Comparison of ENCODE assay signal across 17 cellular contexts in genomic region chr15:65816441-65816840, GRCh38. TPM values are rescaled to one million over a fixed set of nuclear protein-coding genes. Genes with fewer than 3 reads are reported as not detected.
DNase-seq lines count a peak whose midpoint lies in the region; ATAC-seq and TF ChIP-seq lines count a peak whose summit lies in the region.
"Had no signal": no experiment of that assay in that cellular context is flagged by ENCODE, and none has a peak within 500 bp of the region (broad histone marks: within the 10 kb centered on the region; RNA-seq: fewer than 3 reads in every experiment).

No MANE protein-coding gene starts in this region.

- POLR2A ChIA-PET in T-cell (lab: Charles Lee), result interaction anchor here (0.6 to 1.1 kb wide), 7 partner anchors 12 to 68 kb away, joined by 3 to 11 read pairs (median 8); no protein-coding TSS in a partner anchor

- peaks cover 61% of the 10 kb centered on the region for H3K4me1 Mint-ChIP-seq in activated T-cell treated with anti-CD3 and anti-CD28 coated beads, Interleukin-2, amount 50 U/mL, for 72 hours (ENCODE audit: low read depth)
- H3K4me1 Mint-ChIP-seq in T-cell, result peaks cover 44 to 54% (median 48%) of the 10 kb centered on the region in 3 donors
- H3K4me1 Mint-ChIP-seq in endothelial cell (ENCODE audit: unreplicated experiment), result no peaks in the 10 kb centered on the region
- H3K4me1 Mint-ChIP-seq in stimulated activated naive CD8-positive, alpha-beta T cell treated with anti-CD3 and anti-CD28 coated beads, Interleukin-15, Interleukin-2, amounts not matched to agents 100 ng/mL and 50 ng/mL, for 24 hours (ENCODE audit: low read depth), result peaks cover 67% of the 10 kb centered on the region

- no peak for TF ChIP-seq CTCF in endothelial cell (IDR thresholded peaks at IDR 0.05; ENCODE audit: unreplicated experiment)

- CTCF ChIA-PET in T-cell (lab: Charles Lee), result interaction anchor here in 1 of 2 donors (0.6 kb wide), 2 partner anchors 27 to 44 kb away, joined by 3 to 4 read pairs; no protein-coding TSS in a partner anchor

- H3K27ac Mint-ChIP-seq in activated T-cell treated with anti-CD3 and anti-CD28 coated beads, Interleukin-2, amount 50 U/mL, for 72 hours, result peak overlapping the region; percentile 17
- H3K27ac Mint-ChIP-seq in T-cell (peak overlapping the region; percentile 2 to 13), endothelial cell (ENCODE audit: unreplicated experiment) (peak overlapping the region; percentile 8)
- peak overlapping the region; percentile 100 for H3K27ac Mint-ChIP-seq in stimulated activated naive CD8-positive, alpha-beta T cell treated with anti-CD3 and anti-CD28 coated beads, Interleukin-15, Interleukin-2, amounts not matched to agents 100 ng/mL and 50 ng/mL, for 24 hours

- no peaks in the 10 kb centered on the region for H3K27me3 Mint-ChIP-seq in activated T-cell treated with anti-CD3 and anti-CD28 coated beads, Interleukin-2, amount 50 U/mL, for 72 hours (ENCODE audit: low read depth)
- H3K27me3 Mint-ChIP-seq in T-cell, result no peaks in the 10 kb centered on the region
- H3K27me3 Mint-ChIP-seq in endothelial cell (ENCODE audit: unreplicated experiment), result peaks cover 1% of the 10 kb centered on the region
- H3K27me3 Mint-ChIP-seq in stimulated activated naive CD8-positive, alpha-beta T cell treated with anti-CD3 and anti-CD28 coated beads, Interleukin-15, Interleukin-2, amounts not matched to agents 100 ng/mL and 50 ng/mL, for 24 hours, result peaks cover 4% of the 10 kb centered on the region

- peaks cover 7 to 11% of the 10 kb centered on the region in 2 donors for H3K36me3 Mint-ChIP-seq in activated T-cell treated with anti-CD3 and anti-CD28 coated beads, Interleukin-2, amount 50 U/mL, for 72 hours (ENCODE audit: insufficient read depth in 2 of 2)
- peaks cover 4% of the 10 kb centered on the region for H3K36me3 Mint-ChIP-seq in T-cell
- H3K36me3 Mint-ChIP-seq in endothelial cell (ENCODE audit: low read depth, unreplicated experiment), result peaks cover 4% of the 10 kb centered on the region
- H3K36me3 Mint-ChIP-seq in stimulated activated naive CD8-positive, alpha-beta T cell treated with anti-CD3 and anti-CD28 coated beads, Interleukin-15, Interleukin-2, amounts not matched to agents 100 ng/mL and 50 ng/mL, for 24 hours (ENCODE audit: low read depth), result peaks cover 11% of the 10 kb centered on the region

- ATAC-seq in activated T-cell treated with anti-CD3 and anti-CD28 coated beads, Interleukin-2, amount 50 U/mL, for 72 hours (replicated peaks in 1 of 2), result peak; percentile 45 to 47
- ATAC-seq in T-cell (replicated peaks in 1 of 4), result no peak
- ATAC-seq: esophagus mucosa, gastroesophageal sphincter, K562 had no signal

- peak; percentile 37 to 59 for DNase-seq in activated T-cell treated with anti-CD3 and anti-CD28 coated beads, Interleukin-2, amount 50 U/mL, for 72 hours
- no peak for DNase-seq in activated T-cell treated with anti-CD3 and anti-CD28 coated beads for 4 hours
- DNase-seq in T-cell, result no peak
- DNase-seq in endothelial cell (ENCODE audit: low spot score), result no peak
- no peak for DNase-seq in SK-N-DZ (ENCODE audit: low spot score)
- DNase-seq in NCI-H2227 (lab: John Stamatoyannopoulos, UW; ENCODE audit: unreplicated experiment), result no peak
- DNase-seq: activated effector memory CD4-positive, alpha-beta T cell treated with anti-CD3 and anti-CD28 coated beads, Interleukin-2, amount 50 U/mL, for 16 hours; DMS79; effector CD4-positive, alpha-beta T cell; kidney; MM.1S; NCI-H1436; NCI-H526 had no signal

- peak overlapping the region in 1 of 2 donors; percentile 32 for H3K4me3 Mint-ChIP-seq in activated T-cell treated with anti-CD3 and anti-CD28 coated beads, Interleukin-2, amount 50 U/mL, for 72 hours
- H3K4me3 Mint-ChIP-seq in T-cell, result no peak overlapping the region
- H3K4me3 Mint-ChIP-seq in endothelial cell (ENCODE audit: unreplicated experiment), result no peak overlapping the region
- peak overlapping the region; percentile 85 for H3K4me3 Mint-ChIP-seq in stimulated activated naive CD8-positive, alpha-beta T cell treated with anti-CD3 and anti-CD28 coated beads, Interleukin-15, Interleukin-2, amounts not matched to agents 100 ng/mL and 50 ng/mL, for 24 hours

- peaks cover 3 to 7% of the 10 kb centered on the region in 2 donors for H3K9me3 Mint-ChIP-seq in activated T-cell treated with anti-CD3 and anti-CD28 coated beads, Interleukin-2, amount 50 U/mL, for 72 hours
- H3K9me3 Mint-ChIP-seq in T-cell (peaks cover 3 to 4% (median 4%) of the 10 kb centered on the region in 3 donors), endothelial cell (ENCODE audit: unreplicated experiment) (peaks cover 3% of the 10 kb centered on the region)
- H3K9me3 Mint-ChIP-seq in stimulated activated naive CD8-positive, alpha-beta T cell treated with anti-CD3 and anti-CD28 coated beads, Interleukin-15, Interleukin-2, amounts not matched to agents 100 ng/mL and 50 ng/mL, for 24 hours, result peaks cover 10% of the 10 kb centered on the region

RNA-seq across cellular contexts. Expression of gene DENND4A, which starts 24.3 kb away (rescaled TPM):
- 10 to 100 TPM; 56.7 to 59.3 TPM for total RNA-seq in activated T-cell treated with anti-CD3 and anti-CD28 coated beads, Interleukin-2, amount 50 U/mL, for 72 hours
- total RNA-seq in T-cell (10 to 100 TPM; 49.7 to 76.3 (median 57.1) TPM), endothelial cell (ENCODE audit: unreplicated experiment) (17.1 TPM)
- polyA plus RNA-seq in SK-N-DZ (2014; cell fraction: cytosol; rRNA removed), result 10.3 and 12.5 TPM in 2 replicates
- polyA plus RNA-seq in SK-N-DZ (2014; cell fraction: nucleus; rRNA removed), result 9.8 and 11.0 TPM in 2 replicates

RNA-seq across cellular contexts. Expression of gene RAB11A, which starts 52.9 kb away (rescaled TPM):
- 100 to 1,000 TPM; 137 to 145 TPM for total RNA-seq in activated T-cell treated with anti-CD3 and anti-CD28 coated beads, Interleukin-2, amount 50 U/mL, for 72 hours
- 100 to 1,000 TPM in 1 of 5 donors, 10 to 100 TPM in 4; 82.4 to 103 (median 97.5) TPM for total RNA-seq in T-cell
- 482 TPM for total RNA-seq in endothelial cell (ENCODE audit: unreplicated experiment)
- 302 and 416 TPM in 2 replicates for polyA plus RNA-seq in SK-N-DZ (2014; cell fraction: cytosol; rRNA removed)
- 138 and 213 TPM in 2 replicates for polyA plus RNA-seq in SK-N-DZ (2014; cell fraction: nucleus; rRNA removed)

Comparison
In these comparisons a context has a peak if more than half of its experiments do, and no peak if none do; other contexts are left out.
1. DNase-seq: peak in activated T-cell treated with anti-CD3 and anti-CD28 coated beads, Interleukin-2, amount 50 U/mL, for 72 hours (2 of 2); none in activated T-cell treated with anti-CD3 and anti-CD28 coated beads for 4 hours (single experiment), T-cell (0 of 34), endothelial cell (single experiment), SK-N-DZ (single experiment) and NCI-H2227 (single experiment).
2. ATAC-seq: peak in activated T-cell treated with anti-CD3 and anti-CD28 coated beads, Interleukin-2, amount 50 U/mL, for 72 hours (2 of 2); none in T-cell (0 of 4).
3. H3K27ac Mint-ChIP-seq: peak in every context shown above with its lines; median percentile 100 in stimulated activated naive CD8-positive, alpha-beta T cell treated with anti-CD3 and anti-CD28 coated beads, Interleukin-15, Interleukin-2, amounts not matched to agents 100 ng/mL and 50 ng/mL, for 24 hours; 17 in activated T-cell treated with anti-CD3 and anti-CD28 coated beads, Interleukin-2, amount 50 U/mL, for 72 hours; 8 in endothelial cell; 8 in T-cell.